In genomic region chr15:40739854-40740253, GRCh38 we compare ENCODE assay signal across 28 cellular contexts. TPM values are rescaled to one million over a fixed set of nuclear protein-coding genes. Genes with fewer than 3 reads are reported as not detected.
DNase-seq lines count a peak whose midpoint lies in the region; ATAC-seq and TF ChIP-seq lines count a peak whose summit lies in the region.
"Had no signal": no experiment of that assay in that cellular context is flagged by ENCODE, and none has a peak within 500 bp of the region (broad histone marks: within the 10 kb centered on the region; RNA-seq: fewer than 3 reads in every experiment).

No MANE protein-coding gene starts in this region.

- no peak overlapping the region for H2AFZ ChIP-seq in H9 (ENCODE audit: low read length)
- no peak overlapping the region for H2AFZ ChIP-seq in PC-3 (ENCODE audit: low read length)
- H2AFZ ChIP-seq in neural progenitor cell (replicated peaks), result no peak overlapping the region

- H3K4me1 ChIP-seq in H9 (ENCODE audit: insufficient read depth, low read length), result peaks cover 18% of the 10 kb centered on the region
- H3K4me1 ChIP-seq in PC-3 (ENCODE audit: insufficient read depth, low read length), result peaks cover 18% of the 10 kb centered on the region
- H3K4me1 ChIP-seq in endodermal cell (ENCODE audit: control insufficient read depth, insufficient read depth, low read length), result no peaks in the 10 kb centered on the region
- no peaks in the 10 kb centered on the region for H3K4me1 ChIP-seq in neural progenitor cell
- H3K4me1 ChIP-seq: stomach had no signal

- no peak overlapping the region for H3K9ac ChIP-seq in H9 (ENCODE audit: extremely low read depth, insufficient read length, low read length)
- no peak overlapping the region for H3K9ac ChIP-seq in PC-3 (ENCODE audit: low read length)
- no peak overlapping the region for H3K9ac ChIP-seq in endodermal cell (ENCODE audit: extremely low read depth, low read length, poor library complexity, severe bottlenecking)
- H3K9ac ChIP-seq in neural progenitor cell, result no peak overlapping the region

- H3K4me2 ChIP-seq in H9 (ENCODE audit: insufficient read depth, insufficient read length, low read length), result no peak overlapping the region
- no peak overlapping the region for H3K4me2 ChIP-seq in PC-3 (ENCODE audit: low read length)
- no peak overlapping the region for H3K4me2 ChIP-seq in neural progenitor cell

- no peak overlapping the region for H2BK15ac ChIP-seq in H9 (ENCODE audit: low read depth, low read length)

- no peak overlapping the region for H3K4ac ChIP-seq in H9 (ENCODE audit: low read depth, low read length)

- H3K36me3 ChIP-seq in PC-3 (ENCODE audit: low read depth, low read length), result peaks cover 57% of the 10 kb centered on the region
- H3K36me3 ChIP-seq in endodermal cell (ENCODE audit: control insufficient read depth, insufficient read depth, low read length), result peaks cover 82% of the 10 kb centered on the region
- H3K36me3 ChIP-seq in neural progenitor cell, result no peaks in the 10 kb centered on the region

- H3T11ph ChIP-seq in H9 (ENCODE audit: low read length), result no peak overlapping the region

- H3K9me3 ChIP-seq in H9 (ENCODE audit: control insufficient read depth, low read depth, low read length) (no peaks in the 10 kb centered on the region), PC-3 (ENCODE audit: low read length) (no peaks in the 10 kb centered on the region), endodermal cell (ENCODE audit: control insufficient read depth, low read length) (no peaks in the 10 kb centered on the region), neural progenitor cell (ENCODE audit: low read depth) (no peaks in the 10 kb centered on the region)
- H3K9me3 ChIP-seq: stomach had no signal

- H3K79me2 ChIP-seq in H9 (ENCODE audit: insufficient read depth, low read length) (no peaks in the 10 kb centered on the region), PC-3 (ENCODE audit: low read length) (no peaks in the 10 kb centered on the region; the same call in 1 of the 2 replicates), neural progenitor cell (ENCODE audit: low read depth) (no peaks in the 10 kb centered on the region)

- POLR2A ChIA-PET in PC-3 (lab: Charles Lee; ENCODE audit: unreplicated experiment), result no interaction called here
- POLR2A ChIA-PET in activated CD4-positive, alpha-beta memory T cell treated with anti-CD3 and anti-CD28 coated beads, Interleukin-2, amount 10 ng/mL, durations not matched to agents 7 days and 5 days (lab: Charles Lee), result interaction anchor here (1.1 to 3.6 kb wide), 4 partner anchors 8 to 44 kb away, joined by 3 to 17 read pairs (median 3); partner anchors contain the start of gene RAD51

- H3K27me3 ChIP-seq in H9 (ENCODE audit: insufficient read depth, low read length) (no peaks in the 10 kb centered on the region), PC-3 (ENCODE audit: low read length) (no peaks in the 10 kb centered on the region), endodermal cell (ENCODE audit: control insufficient read depth, insufficient read depth, low read length, poor library complexity, severe bottlenecking) (no peaks in the 10 kb centered on the region), neural progenitor cell (no peaks in the 10 kb centered on the region)
- H3K27me3 ChIP-seq: stomach had no signal

- H3K9me2 ChIP-seq in PC-3 (replicated peaks; ENCODE audit: low read length), result no peaks in the 10 kb centered on the region

- H2BK5ac ChIP-seq in H9 (ENCODE audit: insufficient read length, low read length), result no peak overlapping the region

- TF ChIP-seq CTCF in H9 (conservative IDR thresholded peaks at IDR 0.05), result peak; percentile 44; the same call in 2 of the 3 replicates
- TF ChIP-seq CTCF in PC-3 (conservative IDR thresholded peaks at IDR 0.05; ENCODE audit: low read depth, low read length), result peak; percentile 13; the same call in 1 of the 2 replicates
- TF ChIP-seq CTCF in endodermal cell (conservative IDR thresholded peaks at IDR 0.05), result peak; percentile 60
- peak; percentile 13 for TF ChIP-seq CTCF in neural progenitor cell (IDR thresholded peaks at IDR 0.05)

- H3K4me1 Mint-ChIP-seq in H9 (peaks cover 44 to 45% of the 10 kb centered on the region in 2 experiments), endodermal cell (peaks cover 14% of the 10 kb centered on the region), neural progenitor cell (no peaks in the 10 kb centered on the region)
- H3K4me1 Mint-ChIP-seq in activated CD4-positive, alpha-beta memory T cell treated with anti-CD3 and anti-CD28 coated beads, Interleukin-2, amount 10 ng/mL, durations not matched to agents 7 days and 5 days, result peaks cover 28% of the 10 kb centered on the region

- no peak overlapping the region for H3K14ac ChIP-seq in H9 (ENCODE audit: insufficient read depth, low read length)

- no peak for DNase-seq in H9
- no peak for DNase-seq in PC-3
- peak; percentile 54 for DNase-seq in endodermal cell
- DNase-seq in neural progenitor cell (ENCODE audit: low spot score), result no peak
- no peak for DNase-seq in activated CD4-positive, alpha-beta memory T cell treated with anti-CD3 and anti-CD28 coated beads, Interleukin-2, amount 10 ng/mL, durations not matched to agents 7 days and 5 days
- no peak for DNase-seq in activated CD4-positive, alpha-beta T cell treated with anti-CD3 and anti-CD28 coated beads for 4 hours
- no peak for DNase-seq in SKM-1 treated with dmso at 0.1 percent for 144 hours (lab: John Stamatoyannopoulos, UW; ENCODE audit: unreplicated experiment)
- DNase-seq: activated CD4-positive, alpha-beta T cell treated with anti-CD3 and anti-CD28 coated beads, Interleukin-2, amount 10 ng/mL, durations not matched to agents 24 days and 14 days; activated gamma-delta T cell; AML-193; anterior cingulate cortex; caudate nucleus; hypothalamus; mammary epithelial cell; NCI-H1092; NCI-H2029; NCI-H345; NCI-H774; OCI-M1; SIG-M5; stomach; T-helper 1 cell; trophoblast cell had no signal

- no peak overlapping the region for H4K5ac ChIP-seq in H9 (ENCODE audit: insufficient read length, low read depth, low read length)

- H3K36me3 Mint-ChIP-seq in H9 (ENCODE audit: insufficient read depth in 1 of 3, low read depth in 3 of 3), result peaks cover 13 to 54% (median 48%) of the 10 kb centered on the region in 3 experiments; a peak in 6 of 7 replicates
- peaks cover 54% of the 10 kb centered on the region for H3K36me3 Mint-ChIP-seq in endodermal cell (ENCODE audit: low read depth)
- H3K36me3 Mint-ChIP-seq in neural progenitor cell, result peaks cover 16% of the 10 kb centered on the region
- peaks cover 70% of the 10 kb centered on the region for H3K36me3 Mint-ChIP-seq in activated CD4-positive, alpha-beta memory T cell treated with anti-CD3 and anti-CD28 coated beads, Interleukin-2, amount 10 ng/mL, durations not matched to agents 7 days and 5 days (ENCODE audit: low read depth)

- CTCF ChIA-PET in PC-3 (lab: Charles Lee), result interaction anchor here (0.6 to 0.9 kb wide), 2 partner anchors 45 to 166 kb away, joined by 3 to 4 read pairs; partner anchors contain the start of gene RAD51
- CTCF ChIA-PET in activated CD4-positive, alpha-beta memory T cell treated with anti-CD3 and anti-CD28 coated beads, Interleukin-2, amount 10 ng/mL, durations not matched to agents 7 days and 5 days (lab: Charles Lee), result interaction anchor here (1.4 to 2.5 kb wide), 2 partner anchors 42 to 155 kb away, joined by 4 to 7 read pairs; no protein-coding TSS in a partner anchor

- no peak overlapping the region for H2AK5ac ChIP-seq in H9 (ENCODE audit: insufficient read length, low read length)

- H3K4me3 ChIP-seq in PC-3 (ENCODE audit: low read length), result no peak overlapping the region
- no peak overlapping the region for H3K4me3 ChIP-seq in endodermal cell (ENCODE audit: low read length)
- H3K4me3 ChIP-seq in neural progenitor cell, result no peak overlapping the region
- H3K4me3 ChIP-seq: GM12878, stomach had no signal

- no peaks in the 10 kb centered on the region for H4K20me1 ChIP-seq in H9 (ENCODE audit: control insufficient read depth, insufficient read depth, insufficient read length)
- H4K20me1 ChIP-seq in PC-3 (ENCODE audit: low read length), result no peaks in the 10 kb centered on the region
- H4K20me1 ChIP-seq in neural progenitor cell (ENCODE audit: low read depth), result peaks cover 5% of the 10 kb centered on the region

- ATAC-seq in PC-3 (no peak), HG02981 (IDR thresholded peaks at IDR 0.05; ENCODE audit: unreplicated experiment) (no peak)
- ATAC-seq: GM12878 had no signal

- H3K18ac ChIP-seq in H9 (ENCODE audit: insufficient read length, low read depth, low read length), result no peak overlapping the region

- H3F3A ChIP-seq in PC-3 (ENCODE audit: low read length, unreplicated experiment) (peaks cover 6% of the 10 kb centered on the region), neural progenitor cell (ENCODE audit: low read depth) (peaks cover 28% of the 10 kb centered on the region)

- no peak overlapping the region for H2BK120ac ChIP-seq in H9 (ENCODE audit: low read depth, low read length, poor library complexity, severe bottlenecking)

- WGBS in H9 (ENCODE audit: extremely low coverage, insufficient read length, low lambda C conversion rate), result no CpG with 5 or more reads among the region's 2 CpGs
- WGBS in endodermal cell (ENCODE audit: insufficient coverage in 1 of 2, insufficient read length in 1 of 2), 2 experiments, result 94% methylated on average over 2 of the region's 2 CpGs; no CpG with 5 or more reads in 1 of the 2 experiments

- H3K23ac ChIP-seq in H9 (ENCODE audit: insufficient read length, low read depth, low read length), result no peak overlapping the region

- H3K9me3 Mint-ChIP-seq in H9 (no peaks in the 10 kb centered on the region), endodermal cell (no peaks in the 10 kb centered on the region), neural progenitor cell (no peaks in the 10 kb centered on the region)
- no peaks in the 10 kb centered on the region for H3K9me3 Mint-ChIP-seq in activated CD4-positive, alpha-beta memory T cell treated with anti-CD3 and anti-CD28 coated beads, Interleukin-2, amount 10 ng/mL, durations not matched to agents 7 days and 5 days
- H3K9me3 Mint-ChIP-seq: activated CD4-positive, alpha-beta T cell treated with anti-CD3 and anti-CD28 coated beads, Interleukin-2, amount 10 ng/mL, durations not matched to agents 24 days and 14 days had no signal

- H3K56ac ChIP-seq in H9 (ENCODE audit: insufficient read length, low read depth, low read length), result no peak overlapping the region

- no peak overlapping the region for H3K27ac ChIP-seq in H9 (ENCODE audit: insufficient read length, low read depth, low read length)
- no peak overlapping the region for H3K27ac ChIP-seq in PC-3 (ENCODE audit: low read length)
- no peak overlapping the region for H3K27ac ChIP-seq in endodermal cell (ENCODE audit: low read depth, low read length)
- no peak overlapping the region for H3K27ac ChIP-seq in neural progenitor cell
- H3K27ac ChIP-seq: epithelial cell of prostate, stomach had no signal

- intact Hi-C loops in PC-3 (cut with micrococcal nuclease), result no loop called here

- H3K4me3 Mint-ChIP-seq in H9, result 0 out of 5 replicates have a peak overlapping the region, but pooled peaks of 1 of the 2 experiments have one; percentile 16
- no peak overlapping the region for H3K4me3 Mint-ChIP-seq in endodermal cell
- H3K4me3 Mint-ChIP-seq in neural progenitor cell, result no peak overlapping the region
- H3K4me3 Mint-ChIP-seq in activated CD4-positive, alpha-beta memory T cell treated with anti-CD3 and anti-CD28 coated beads, Interleukin-2, amount 10 ng/mL, durations not matched to agents 7 days and 5 days, result no peak overlapping the region
- H3K4me3 Mint-ChIP-seq: activated CD4-positive, alpha-beta T cell treated with anti-CD3 and anti-CD28 coated beads, Interleukin-2, amount 10 ng/mL, durations not matched to agents 24 days and 14 days had no signal

- peak overlapping the region; percentile 62 to 93 (median 91); a peak in 6 of 7 replicates for H3K27ac Mint-ChIP-seq in H9
- peak overlapping the region; percentile 42 for H3K27ac Mint-ChIP-seq in endodermal cell
- H3K27ac Mint-ChIP-seq in neural progenitor cell, result no peak overlapping the region
- H3K27ac Mint-ChIP-seq in activated CD4-positive, alpha-beta memory T cell treated with anti-CD3 and anti-CD28 coated beads, Interleukin-2, amount 10 ng/mL, durations not matched to agents 7 days and 5 days, result no peak overlapping the region
- H3K27ac Mint-ChIP-seq: activated CD4-positive, alpha-beta T cell treated with anti-CD3 and anti-CD28 coated beads, Interleukin-2, amount 10 ng/mL, durations not matched to agents 24 days and 14 days had no signal

- H4K91ac ChIP-seq in H9 (ENCODE audit: insufficient read length, low read depth, low read length), result no peak overlapping the region

- no peak overlapping the region for H2BK12ac ChIP-seq in H9 (ENCODE audit: insufficient read length, low read depth, low read length)

- no TSS peak for BruUV-seq in PC-3 (replicated peaks; lab: Mats Ljungman, UMichigan)

- H3K27me3 Mint-ChIP-seq in H9 (ENCODE audit: low read depth), result no peaks in the 10 kb centered on the region; the same call in 1 of the 2 replicates
- H3K27me3 Mint-ChIP-seq in endodermal cell (ENCODE audit: insufficient read depth), result no peaks in the 10 kb centered on the region
- peaks cover 4% of the 10 kb centered on the region for H3K27me3 Mint-ChIP-seq in neural progenitor cell (ENCODE audit: insufficient read depth, low read depth)
- no peaks in the 10 kb centered on the region for H3K27me3 Mint-ChIP-seq in activated CD4-positive, alpha-beta memory T cell treated with anti-CD3 and anti-CD28 coated beads, Interleukin-2, amount 10 ng/mL, durations not matched to agents 7 days and 5 days
- H3K27me3 Mint-ChIP-seq: activated CD4-positive, alpha-beta T cell treated with anti-CD3 and anti-CD28 coated beads, Interleukin-2, amount 10 ng/mL, durations not matched to agents 24 days and 14 days had no signal

- H4K8ac ChIP-seq in H9 (replicated peaks; ENCODE audit: insufficient read length, low read depth, low read length), result no peak overlapping the region

- H3K23me2 ChIP-seq in H9 (ENCODE audit: insufficient read length, low read depth, low read length, poor library complexity, severe bottlenecking), result no peaks in the 10 kb centered on the region

- H2BK20ac ChIP-seq in H9 (ENCODE audit: low read depth, low read length, poor library complexity, severe bottlenecking), result no peak overlapping the region

- H3K79me1 ChIP-seq in H9 (ENCODE audit: insufficient read depth, low read depth, low read length, poor library complexity, severe bottlenecking), result no peaks in the 10 kb centered on the region

RNA-seq across cellular contexts. Expression of gene RMDN3, which starts 15.2 kb away (rescaled TPM):
- total RNA-seq in H9 (2021), result 24.9 and 28.3 TPM in 2 replicates
- 21.4 and 34.0 TPM in 2 replicates for total RNA-seq in PC-3 (2014; rRNA removed)
- 10 to 100 TPM; 15.7 to 23.5 TPM for total RNA-seq in endodermal cell
- 20.9 TPM for polyA plus RNA-seq in endodermal cell (2013, experiment 1 of 2)
- 20.8 TPM for polyA plus RNA-seq in endodermal cell (2013, experiment 2 of 2)
- total RNA-seq in neural progenitor cell (ENCODE audit: low replicate concordance), result 13.2 and 16.3 TPM in 2 replicates
- total RNA-seq in activated CD4-positive, alpha-beta memory T cell treated with anti-CD3 and anti-CD28 coated beads, Interleukin-2, amount 10 ng/mL, durations not matched to agents 7 days and 5 days, result 10 to 100 TPM; 28.4 to 30.5 TPM

RNA-seq across cellular contexts. Expression of gene GCHFR, which starts 24.0 kb away (rescaled TPM):
- total RNA-seq in H9 (2021), result 33.0 and 37.0 TPM in 2 replicates
- 58.9 and 65.8 TPM in 2 replicates for total RNA-seq in PC-3 (2014; rRNA removed)
- 10 to 100 TPM; 33.6 to 47.1 TPM for total RNA-seq in endodermal cell
- 21.0 TPM for polyA plus RNA-seq in endodermal cell (2013, experiment 1 of 2)
- 19.3 TPM for polyA plus RNA-seq in endodermal cell (2013, experiment 2 of 2)
- total RNA-seq in neural progenitor cell (ENCODE audit: low replicate concordance), result 2.8 and 3.0 TPM in 2 replicates
- total RNA-seq in activated CD4-positive, alpha-beta memory T cell treated with anti-CD3 and anti-CD28 coated beads, Interleukin-2, amount 10 ng/mL, durations not matched to agents 7 days and 5 days, result 10 to 100 TPM; 39.4 to 39.6 TPM

RNA-seq across cellular contexts. Expression of gene C15orf62, which starts 29.9 kb away (rescaled TPM):
- total RNA-seq in H9 (2021), result 0.44 and 0.70 TPM in 2 replicates
- 0.63 and 1.5 TPM in 2 replicates for total RNA-seq in PC-3 (2014; rRNA removed)
- total RNA-seq in endodermal cell, result under 1 TPM; 0.46 to 0.57 TPM
- 0.21 TPM for polyA plus RNA-seq in endodermal cell (2013, experiment 1 of 2)
- polyA plus RNA-seq in endodermal cell (2013, experiment 2 of 2), result 0.33 TPM
- total RNA-seq in neural progenitor cell (ENCODE audit: low replicate concordance), result not detected in 2 replicates
- 1 to 10 TPM; 1.1 to 1.2 TPM for total RNA-seq in activated CD4-positive, alpha-beta memory T cell treated with anti-CD3 and anti-CD28 coated beads, Interleukin-2, amount 10 ng/mL, durations not matched to agents 7 days and 5 days
- total RNA-seq: frontal cortex, myocyte had no signal

RNA-seq across cellular contexts. Expression of gene RAD51, which starts 44.9 kb away (rescaled TPM):
- 39.2 and 44.8 TPM in 2 replicates for total RNA-seq in H9 (2021)
- 17.3 and 21.9 TPM in 2 replicates for total RNA-seq in PC-3 (2014; rRNA removed)
- total RNA-seq in endodermal cell, result 10 to 100 TPM; 34.1 to 50.9 TPM
- 21.4 TPM for polyA plus RNA-seq in endodermal cell (2013, experiment 1 of 2)
- 22.0 TPM for polyA plus RNA-seq in endodermal cell (2013, experiment 2 of 2)
- total RNA-seq in neural progenitor cell (ENCODE audit: low replicate concordance), result 27.2 and 48.1 TPM in 2 replicates
- 10 to 100 TPM; 50.9 to 60.4 TPM for total RNA-seq in activated CD4-positive, alpha-beta memory T cell treated with anti-CD3 and anti-CD28 coated beads, Interleukin-2, amount 10 ng/mL, durations not matched to agents 7 days and 5 days

Comparison
In these comparisons a context has a peak if more than half of its experiments do, and no peak if none do; other contexts are left out.
1. H3K27ac Mint-ChIP-seq: peak in H9 (3 of 3) and endodermal cell (single experiment); none in neural progenitor cell (single experiment) and activated CD4-positive, alpha-beta memory T cell treated with anti-CD3 and anti-CD28 coated beads, Interleukin-2, amount 10 ng/mL, durations not matched to agents 7 days and 5 days (single experiment).
2. Peak in every context shown above with its lines, with median percentiles within 50 percentile points of each other: CTCF ChIP-seq.